In genomic region chr1:15409400-15410222, GRCh38 we compare ENCODE assay signal across 8 cellular contexts. TPM values are rescaled to one million over a fixed set of nuclear protein-coding genes. Genes with fewer than 3 reads are reported as not detected.
DNase-seq lines count a peak whose midpoint lies in the region; ATAC-seq and TF ChIP-seq lines count a peak whose summit lies in the region.

Gene EFHD2, plus strand, starts transcription at chr1:15409888. Its CDS starts 84 bp downstream, at chr1:15409972.

- peak; percentile 62 to 91 (median 83) for DNase-seq in CD4-positive, alpha-beta T cell
- DNase-seq in HT-29 (ENCODE audit: low spot score) (peak; percentile 82), activated T-cell treated with anti-CD3 and anti-CD28 coated beads for 1 hour (ENCODE audit: low read depth) (peak; percentile 80), epithelial cell of esophagus (ENCODE audit: low read depth) (peak; percentile 76), mucosa of gallbladder (ENCODE audit: low spot score) (peak; percentile 82)
- peak; percentile 80 for DNase-seq in stimulated activated CD8-positive, alpha-beta memory T cell treated with anti-CD3 and anti-CD28 coated beads, Interleukin-4, amount 100 ng/mL, for 24 hours (ENCODE audit: low read depth)

- no peaks in the 10 kb centered on the region for H3F3A ChIP-seq in OCI-LY1 (ENCODE audit: insufficient read depth, low read length)

- no peaks in the 10 kb centered on the region for H3K27me3 Mint-ChIP-seq in CD4-positive, alpha-beta T cell

- H3K4me1 Mint-ChIP-seq in CD4-positive, alpha-beta T cell (ENCODE audit: low read depth) = peaks cover 35% of the 10 kb centered on the region

- H3K27me3 ChIP-seq in CD4-positive, alpha-beta T cell (ENCODE audit: control insufficient read depth, insufficient read depth, low read length) = no peaks in the 10 kb centered on the region
- H3K27me3 ChIP-seq in OCI-LY1 (ENCODE audit: insufficient read depth, low read length) = peaks cover 4% of the 10 kb centered on the region; the same call in 1 of the 2 replicates

- CTCF ChIA-PET in CD4-positive, alpha-beta T cell (lab: Charles Lee) = interaction anchor here (0.9 kb wide), 1 partner anchor 21 kb away, joined by 4 read pairs; no protein-coding TSS in a partner anchor

- H3K4me2 ChIP-seq in OCI-LY1 (ENCODE audit: low read length) = peak within 1 kb of the TSS; percentile 91

- no peaks in the 10 kb centered on the region for H3K9me2 ChIP-seq in OCI-LY1 (ENCODE audit: low read depth, low read length)

- POLR2A ChIA-PET in CD4-positive, alpha-beta T cell (lab: Charles Lee) = interaction anchor here (0.9 to 1.0 kb wide), 4 partner anchors 10 to 424 kb away, joined by 3 to 4 read pairs (median 3); partner anchors contain the start of gene DNAJC16

- no peaks in the 10 kb centered on the region for H3K9me3 Mint-ChIP-seq in CD4-positive, alpha-beta T cell

- no peaks in the 10 kb centered on the region for H3K9me3 ChIP-seq in CD4-positive, alpha-beta T cell (ENCODE audit: control insufficient read depth, low read length)
- H3K9me3 ChIP-seq in OCI-LY1 (ENCODE audit: low read length) = no peaks in the 10 kb centered on the region

- peak within 1 kb of the TSS; percentile 89 for H3K9ac ChIP-seq in OCI-LY1 (ENCODE audit: low read length)

- H4K20me1 ChIP-seq in OCI-LY1 (ENCODE audit: insufficient read depth, low read length) = no peaks in the 10 kb centered on the region

- peak; percentile 79 for ATAC-seq in CD4-positive, alpha-beta T cell (ENCODE audit: poor library complexity)
- peak; percentile 74 for ATAC-seq in GM19455 (IDR thresholded peaks at IDR 0.05; ENCODE audit: unreplicated experiment)

- H3K4me3 ChIP-seq in OCI-LY1 (ENCODE audit: low read depth, low read length, poor library complexity, severe bottlenecking) = peak within 1 kb of the TSS; percentile 97
- peak within 1 kb of the TSS; percentile 73 for H3K4me3 ChIP-seq in epithelial cell of esophagus (ENCODE audit: low read length)

- no peak within 1 kb of the TSS for H2AFZ ChIP-seq in OCI-LY1 (ENCODE audit: low read length)

- H3K36me3 ChIP-seq in OCI-LY1 (ENCODE audit: insufficient read depth, low read length) = no peaks in the 10 kb centered on the region

- no peak for TF ChIP-seq CTCF in CD4-positive, alpha-beta T cell (IDR thresholded peaks at IDR 0.05)
- no peak for TF ChIP-seq CTCF in OCI-LY1 (IDR thresholded peaks at IDR 0.05; ENCODE audit: low read length)
- TF ChIP-seq CTCF in epithelial cell of esophagus (IDR thresholded peaks at IDR 0.05; ENCODE audit: insufficient read depth, low read depth, low read length, missing control alignments) = no peak

- H3K79me2 ChIP-seq in OCI-LY1 (ENCODE audit: insufficient read depth, low read length) = no peaks in the 10 kb centered on the region

- peak within 1 kb of the TSS; percentile 97 for H3K4me3 Mint-ChIP-seq in CD4-positive, alpha-beta T cell

- H3K36me3 Mint-ChIP-seq in CD4-positive, alpha-beta T cell (ENCODE audit: low read depth) = peaks cover 5% of the 10 kb centered on the region

- H3K27ac ChIP-seq in CD4-positive, alpha-beta T cell (ENCODE audit: low read depth, low read length) = peak within 1 kb of the TSS; percentile 55
- no peak within 1 kb of the TSS for H3K27ac ChIP-seq in OCI-LY1 (ENCODE audit: low read depth, low read length, poor library complexity, severe bottlenecking)

- intact Hi-C loops in CD4-positive, alpha-beta T cell (cut with DNase I, micrococcal nuclease) = loop anchor here (2.0 to 10.0 kb wide), 3 partner anchors 21 to 1645 kb away; partner anchors contain the start of genes CASP9 (in 1 of the 2) and SDHB (in 1 of the 2)

- peaks cover 22% of the 10 kb centered on the region for H3K4me1 ChIP-seq in OCI-LY1 (ENCODE audit: insufficient read depth, low read length, severe bottlenecking)

- H3K27ac Mint-ChIP-seq in CD4-positive, alpha-beta T cell = peak within 1 kb of the TSS; percentile 94

RNA-seq across cellular contexts. Expression of gene EFHD2, which starts in this region (rescaled TPM):
- total RNA-seq in CD4-positive, alpha-beta T cell = 10 to 100 TPM; 79.1 to 80.9 TPM
- total RNA-seq in HT-29 (2014; rRNA removed; shearing (Covaris generic)) = 193 and 199 TPM in 2 replicates
- 108 TPM for total RNA-seq in mucosa of gallbladder
